Comparison of ENCODE assay signal across 2 cellular contexts in the genomic region with DNA sequence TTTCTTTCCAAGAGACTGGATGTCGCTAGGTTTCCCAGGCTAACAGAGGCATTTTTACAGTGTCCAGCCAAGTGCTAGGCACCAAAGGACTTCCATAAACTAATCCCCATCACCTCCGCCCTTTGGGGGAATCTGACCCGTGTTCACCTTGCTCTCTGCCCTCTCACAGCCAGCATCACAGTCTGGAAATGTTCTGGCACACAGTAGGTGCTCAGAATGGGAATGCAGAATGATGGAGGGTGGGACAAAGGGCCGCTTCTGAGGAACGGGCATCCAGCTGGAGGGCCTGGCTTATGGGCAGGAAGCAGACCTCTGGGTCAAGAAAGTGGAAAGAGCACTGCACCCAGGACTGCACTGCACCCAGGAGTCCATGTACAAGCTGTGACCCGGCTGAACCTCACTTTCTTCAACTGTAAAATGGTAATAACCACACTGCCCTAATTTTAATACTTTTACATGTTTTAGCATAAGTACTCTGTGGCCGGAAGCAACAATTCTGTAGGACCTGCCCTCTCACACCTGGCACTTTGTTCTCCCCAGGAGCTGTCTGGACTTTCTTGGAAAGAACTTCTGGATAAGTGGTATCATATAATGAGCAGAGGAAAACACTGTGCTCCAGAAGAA.
TF ChIP-seq lines count a peak whose summit lies in the region.

No MANE protein-coding gene starts in this region.

TF ChIP-seq in HepG2, 621 proteins besides CTCF, POLR2A, EP300 and RAD21:
- TF ChIP-seq FOXO4 (CRISPR knock-in tag; conservative IDR thresholded peaks at IDR 0.05) (0 out of 2 replicates have a peak, but pooled peaks have one; percentile 62), MXD1 (CRISPR knock-in tag; IDR thresholded peaks at IDR 0.05) (peak; percentile 9; the same call in 1 of the 2 replicates), ZKSCAN1 (IDR thresholded peaks at IDR 0.05; ENCODE audit: low read length) (peak; percentile 76), NFE2L1 (CRISPR knock-in tag; IDR thresholded peaks at IDR 0.05; ENCODE audit: borderline replicate concordance) (no peak), HOXA9 (CRISPR knock-in tag; IDR thresholded peaks at IDR 0.05; ENCODE audit: borderline replicate concordance) (0 out of 2 replicates have a peak, but pooled peaks have one; percentile 23), TAF1 (CRISPR knock-in tag; IDR thresholded peaks at IDR 0.05) (no peak), ZNF605 (CRISPR knock-in tag; IDR thresholded peaks at IDR 0.05) (0 out of 2 replicates have a peak, but pooled peaks have one; percentile 38), MXD4 (CRISPR knock-in tag; IDR thresholded peaks at IDR 0.05) (peak; percentile 8; the same call in 1 of the 2 replicates), BCLAF1 (IDR thresholded peaks at IDR 0.05) (no peak), JDP2 (CRISPR knock-in tag; IDR thresholded peaks at IDR 0.05; ENCODE audit: borderline replicate concordance) (no peak), PCBP2 (optimal IDR thresholded peaks at IDR 0.05; ENCODE audit: low read depth, low read length, poor library complexity, severe bottlenecking) (no peak)

TF ChIP-seq in HEK293T, 16 proteins besides CTCF, POLR2A, EP300 and RAD21:
- no peak for TF ChIP-seq NFRKB (IDR thresholded peaks at IDR 0.05)
- no peak for TF ChIP-seq HDGF (IDR thresholded peaks at IDR 0.05; ENCODE audit: borderline replicate concordance)
- no peak for TF ChIP-seq SP1 (IDR thresholded peaks at IDR 0.05)
- TF ChIP-seq SUZ12 (IDR thresholded peaks at IDR 0.05) = no peak
- TF ChIP-seq FOXM1 (IDR thresholded peaks at IDR 0.05; ENCODE audit: borderline replicate concordance) = no peak
- no peak for TF ChIP-seq ZNF384 (IDR thresholded peaks at IDR 0.05)
- no peak for TF ChIP-seq CTBP1 (IDR thresholded peaks at IDR 0.05; ENCODE audit: borderline replicate concordance)
- no peak for TF ChIP-seq PKNOX1 (IDR thresholded peaks at IDR 0.05)
- TF ChIP-seq TARDBP (IDR thresholded peaks at IDR 0.05) = no peak
- no peak for TF ChIP-seq ARNT (IDR thresholded peaks at IDR 0.05)
- TF ChIP-seq LEF1 (IDR thresholded peaks at IDR 0.05; ENCODE audit: borderline replicate concordance) = no peak
- no peak for TF ChIP-seq BHLHE40 (IDR thresholded peaks at IDR 0.05; ENCODE audit: borderline replicate concordance)
- no peak for TF ChIP-seq FOXA1 (IDR thresholded peaks at IDR 0.05)
- TF ChIP-seq L3MBTL2 (conservative IDR thresholded peaks at IDR 0.05) = no peak
